16 cellular contexts compared by ENCODE assay signal in genomic region chr7:1550005-1550845, GRCh38. TPM values are rescaled to one million over a fixed set of nuclear protein-coding genes. Genes with fewer than 3 reads are reported as not detected.
DNase-seq lines count a peak whose midpoint lies in the region; ATAC-seq and TF ChIP-seq lines count a peak whose summit lies in the region.
"Had no signal": no experiment of that assay in that cellular context is flagged by ENCODE, and none has a peak within 500 bp of the region (broad histone marks: within the 10 kb centered on the region; RNA-seq: fewer than 3 reads in every experiment).

No MANE protein-coding gene starts in this region.

- peak overlapping the region in 1 of 2 experiments; percentile 43 for H3K4ac ChIP-seq in mesenchymal stem cell (ENCODE audit: low read depth in 1 of 2, low read length in 2 of 2)

- no peak overlapping the region for H3K27ac ChIP-seq in SK-N-SH (ENCODE audit: low read depth in 2 of 2, low read length in 1 of 2)
- H3K27ac ChIP-seq in HEK293 (ENCODE audit: extremely low read depth, low read depth, low read length), result no peak overlapping the region
- H3K27ac ChIP-seq in mesenchymal stem cell (ENCODE audit: low read length, poor library complexity, severe bottlenecking), result no peak overlapping the region
- H3K27ac ChIP-seq: 22Rv1, BLaER1 had no signal

- POLR2A ChIA-PET in SK-N-SH (lab: Yijun Ruan, JAX), result no interaction called here
- POLR2A ChIA-PET in HEK293 (lab: Yijun Ruan, JAX), result no interaction called here

- no peaks in the 10 kb centered on the region for H3K79me2 ChIP-seq in SK-N-SH (ENCODE audit: insufficient read depth)

- H3K18ac ChIP-seq in mesenchymal stem cell (ENCODE audit: low read depth in 1 of 2, low read length in 2 of 2), result no peak overlapping the region

- no peaks in the 10 kb centered on the region for H3K27me3 ChIP-seq in SK-N-SH (ENCODE audit: insufficient read depth)
- peaks cover 4% of the 10 kb centered on the region; the same call in 1 of the 2 replicates for H3K27me3 ChIP-seq in BE2C
- peaks cover 0 to 4% of the 10 kb centered on the region in 2 experiments for H3K27me3 ChIP-seq in mesenchymal stem cell (ENCODE audit: control insufficient read depth in 1 of 2, insufficient read depth in 1 of 2, low read length in 2 of 2)
- H3K27me3 ChIP-seq: BLaER1 had no signal

- H3K9ac ChIP-seq in SK-N-SH, result no peak overlapping the region
- H3K9ac ChIP-seq in mesenchymal stem cell (ENCODE audit: low read length), result no peak overlapping the region
- H3K9ac ChIP-seq: BLaER1 had no signal

- no peak overlapping the region for H2AK5ac ChIP-seq in mesenchymal stem cell (ENCODE audit: low read length, severe bottlenecking)

- no peak for TF ChIP-seq RAD21 in SK-N-SH (IDR thresholded peaks at IDR 0.05; ENCODE audit: low read length)

- H2BK5ac ChIP-seq in mesenchymal stem cell (ENCODE audit: low read depth, low read length, poor library complexity, severe bottlenecking), result no peak overlapping the region

- H3K4me2 ChIP-seq in SK-N-SH, result no peak overlapping the region
- H3K4me2 ChIP-seq in mesenchymal stem cell (ENCODE audit: low read length, poor library complexity, severe bottlenecking), result no peak overlapping the region
- H3K4me2 ChIP-seq: BLaER1 had no signal

- DNase-seq in SK-N-SH (peak; percentile 40), BE2C (peak; percentile 10), mesenchymal stem cell (peak; percentile 4), NCI-H2196 (lab: John Stamatoyannopoulos, UW; ENCODE audit: unreplicated experiment) (no peak), C1 segment of cervical spinal cord (lab: John Stamatoyannopoulos, UW) (no peak)
- DNase-seq: Calu3; CD4-positive, alpha-beta T cell; DMS 273 treated with DMSO at 0.1 percent for 48 hours; GOT3; IMR-90 had no signal

- H3K79me1 ChIP-seq in mesenchymal stem cell (replicated peaks; ENCODE audit: low read length, poor library complexity, severe bottlenecking), result no peaks in the 10 kb centered on the region

- H3K9me3 ChIP-seq in SK-N-SH, result no peaks in the 10 kb centered on the region
- H3K9me3 ChIP-seq in BE2C, result no peaks in the 10 kb centered on the region
- H3K9me3 ChIP-seq in HEK293 (ENCODE audit: control insufficient read depth, insufficient read depth, low read depth, low read length), result no peaks in the 10 kb centered on the region
- H3K9me3 ChIP-seq in mesenchymal stem cell (ENCODE audit: control insufficient read depth, low read length), result no peaks in the 10 kb centered on the region
- H3K9me3 ChIP-seq: BLaER1 had no signal

- H4K20me1 ChIP-seq in SK-N-SH (ENCODE audit: insufficient read depth), result no peaks in the 10 kb centered on the region

- peaks cover 12% of the 10 kb centered on the region for H3F3A ChIP-seq in SK-N-SH (replicated peaks; ENCODE audit: insufficient read depth)

- ATAC-seq in SK-N-SH treated with all-trans-retinoic acid at 6 μM for 48 hours (no peak), HG03442 (IDR thresholded peaks at IDR 0.05; ENCODE audit: unreplicated experiment) (no peak)
- ATAC-seq: HCT116 had no signal

- H3K14ac ChIP-seq in mesenchymal stem cell (ENCODE audit: low read length in 2 of 2), result no peak overlapping the region

- CTCF ChIA-PET in SK-N-SH (lab: Yijun Ruan, JAX) (no interaction called here), HEK293 (lab: Yijun Ruan, JAX) (no interaction called here)

- no peak overlapping the region for H2BK120ac ChIP-seq in mesenchymal stem cell (ENCODE audit: low read depth, low read length)

- no peaks in the 10 kb centered on the region for H3K9me2 ChIP-seq in SK-N-SH

- H3K4me3 ChIP-seq in SK-N-SH (ENCODE audit: low read depth in 2 of 2, low read length in 1 of 2) (no peak overlapping the region), BE2C (ENCODE audit: low read depth, low read length) (no peak overlapping the region), HEK293 (ENCODE audit: low read depth, low read length) (no peak overlapping the region), mesenchymal stem cell (ENCODE audit: insufficient read depth in 1 of 2, low read depth in 1 of 2, low read length in 2 of 2) (no peak overlapping the region)
- H3K4me3 ChIP-seq: BLaER1 had no signal

- 93% methylated on average over 14 of the region's 42 CpGs for WGBS in SK-N-SH (ENCODE audit: low lambda C conversion rate)
- 92% methylated on average over 42 of the region's 42 CpGs for WGBS in mesenchymal stem cell

- no peaks in the 10 kb centered on the region for H3K36me3 ChIP-seq in SK-N-SH (replicated peaks in 1 of 2; ENCODE audit: control insufficient read depth in 1 of 2, insufficient read depth in 2 of 2, low read length in 1 of 2)
- no peaks in the 10 kb centered on the region for H3K36me3 ChIP-seq in BE2C
- H3K36me3 ChIP-seq in HEK293 (ENCODE audit: control insufficient read depth in 2 of 2, insufficient read depth in 1 of 2, low read length in 2 of 2), result no peaks in the 10 kb centered on the region
- H3K36me3 ChIP-seq in mesenchymal stem cell (ENCODE audit: control insufficient read depth in 1 of 2, insufficient read depth in 2 of 2, low read depth in 1 of 2, low read length in 2 of 2), result peaks cover 0 to 56% of the 10 kb centered on the region in 2 experiments
- H3K36me3 ChIP-seq: BLaER1 had no signal

- no peak for TF ChIP-seq CTCF in SK-N-SH (IDR thresholded peaks at IDR 0.05)
- TF ChIP-seq CTCF in BE2C (IDR thresholded peaks at IDR 0.05; ENCODE audit: low read depth, low read length), result no peak
- no peak for TF ChIP-seq CTCF in HEK293 (tag by site-specific recombination; IDR thresholded peaks at IDR 0.05)

- peak overlapping the region; percentile 32 for H4K8ac ChIP-seq in mesenchymal stem cell (ENCODE audit: low read length)

- H2AFZ ChIP-seq in SK-N-SH (ENCODE audit: low read depth), result no peak overlapping the region
- no peak overlapping the region for H2AFZ ChIP-seq in mesenchymal stem cell (ENCODE audit: low read depth, low read length)

- H3K23ac ChIP-seq in mesenchymal stem cell (ENCODE audit: low read length in 2 of 2), result no peak overlapping the region

- H2BK12ac ChIP-seq in mesenchymal stem cell (ENCODE audit: low read length in 2 of 2), result no peak overlapping the region

- TF ChIP-seq EP300 in SK-N-SH (IDR thresholded peaks at IDR 0.05; ENCODE audit: borderline replicate concordance in 1 of 2, low read depth in 1 of 2, low read length in 1 of 2), result no peak

- no peak overlapping the region for H2BK15ac ChIP-seq in mesenchymal stem cell (ENCODE audit: low read depth, poor library complexity, severe bottlenecking)

- H4K91ac ChIP-seq in mesenchymal stem cell (ENCODE audit: low read length), result peak overlapping the region; percentile 47

- peaks cover 2 to 3% of the 10 kb centered on the region in 2 experiments; a peak in 3 of 4 replicates for H3K4me1 ChIP-seq in SK-N-SH (ENCODE audit: control insufficient read depth in 1 of 2, insufficient read depth in 2 of 2, low read depth in 1 of 2, low read length in 1 of 2)
- peaks cover 2% of the 10 kb centered on the region; the same call in 1 of the 2 replicates for H3K4me1 ChIP-seq in BE2C
- H3K4me1 ChIP-seq in HEK293 (ENCODE audit: control insufficient read depth, insufficient read depth, low read length), result no peaks in the 10 kb centered on the region
- peaks cover 15% of the 10 kb centered on the region for H3K4me1 ChIP-seq in mesenchymal stem cell (ENCODE audit: control insufficient read depth, insufficient read depth, low read depth, low read length)

TF ChIP-seq in SK-N-SH, 30 proteins besides CTCF, POLR2A, EP300 and RAD21 (continues in another document):
- no peak for TF ChIP-seq GABPA (IDR thresholded peaks at IDR 0.05; ENCODE audit: low read depth)
- no peak for TF ChIP-seq ELF1 (IDR thresholded peaks at IDR 0.05)
- no peak for TF ChIP-seq TAF1 (IDR thresholded peaks at IDR 0.05; ENCODE audit: borderline replicate concordance, low read depth, low read length)
- TF ChIP-seq MXI1 (IDR thresholded peaks at IDR 0.05; ENCODE audit: low read depth, low read length), result no peak

TF ChIP-seq in SK-N-SH treated with all-trans-retinoic acid at 6 μM for 48 hours, 23 proteins besides CTCF, POLR2A, EP300 and RAD21 (continues in another document):
- no peak for TF ChIP-seq ZC3H10 (CRISPR knock-in tag; IDR thresholded peaks at IDR 0.05)
- no peak for TF ChIP-seq GLIS3 (CRISPR knock-in tag; IDR thresholded peaks at IDR 0.05)
- no peak for TF ChIP-seq ARNTL (CRISPR knock-in tag; IDR thresholded peaks at IDR 0.05; ENCODE audit: borderline replicate concordance, low read depth)
- TF ChIP-seq OSR1 (CRISPR knock-in tag; IDR thresholded peaks at IDR 0.05), result no peak
- no peak for TF ChIP-seq CSDC2 (CRISPR knock-in tag; IDR thresholded peaks at IDR 0.05)
- TF ChIP-seq TCF4 (CRISPR knock-in tag; IDR thresholded peaks at IDR 0.05; ENCODE audit: borderline replicate concordance), result no peak

TF ChIP-seq in HEK293, 187 proteins besides CTCF, POLR2A, EP300 and RAD21:
- peak; percentile 55 for TF ChIP-seq ZIC2 (tag by site-specific recombination; IDR thresholded peaks at IDR 0.05)
- TF ChIP-seq WT1 (tag by site-specific recombination; IDR thresholded peaks at IDR 0.05), result no peak

RNA-seq across cellular contexts. Expression of gene TMEM184A, which starts 5.8 kb away (rescaled TPM):
- polyA plus RNA-seq in SK-N-SH (2012; rRNA removed), result 1.5 and 1.8 TPM in 2 replicates
- 0.43 and 0.46 TPM in 2 replicates for polyA plus RNA-seq in SK-N-SH (2012; cell fraction: cytosol; rRNA removed)
- polyA plus RNA-seq in SK-N-SH (2012; cell fraction: nucleus; rRNA removed), result 6.5 and 6.7 TPM in 2 replicates
- 0.59 TPM for polyA plus RNA-seq in BE2C (2012; ENCODE audit: insufficient read depth, insufficient read length, low read depth)
- 0.39 TPM for polyA plus RNA-seq in mesenchymal stem cell (2013, experiment 1 of 2)
- polyA plus RNA-seq in mesenchymal stem cell (2013, experiment 2 of 2), result 0.45 TPM

RNA-seq across cellular contexts. Expression of gene PSMG3, which starts 19.6 kb away (rescaled TPM):
- 106 and 109 TPM in 2 replicates for polyA plus RNA-seq in SK-N-SH (2012; rRNA removed)
- 71.7 and 94.8 TPM in 2 replicates for polyA plus RNA-seq in SK-N-SH (2012; cell fraction: cytosol; rRNA removed)
- polyA plus RNA-seq in SK-N-SH (2012; cell fraction: nucleus; rRNA removed), result 82.8 and 87.7 TPM in 2 replicates
- polyA plus RNA-seq in BE2C (2012; ENCODE audit: insufficient read depth, insufficient read length, low read depth), result 179 TPM
- polyA plus RNA-seq in mesenchymal stem cell (2013, experiment 1 of 2), result 7.3 TPM
- polyA plus RNA-seq in mesenchymal stem cell (2013, experiment 2 of 2), result 8.7 TPM

RNA-seq across cellular contexts. Expression of gene MAFK, which starts 19.7 kb away (rescaled TPM):
- polyA plus RNA-seq in SK-N-SH (2012; rRNA removed), result 33.0 and 33.2 TPM in 2 replicates
- 8.3 and 12.2 TPM in 2 replicates for polyA plus RNA-seq in SK-N-SH (2012; cell fraction: cytosol; rRNA removed)
- 240 and 252 TPM in 2 replicates for polyA plus RNA-seq in SK-N-SH (2012; cell fraction: nucleus; rRNA removed)
- 1.6 TPM for polyA plus RNA-seq in BE2C (2012; ENCODE audit: insufficient read depth, insufficient read length, low read depth)
- 12.8 TPM for polyA plus RNA-seq in mesenchymal stem cell (2013, experiment 1 of 2)
- polyA plus RNA-seq in mesenchymal stem cell (2013, experiment 2 of 2), result 12.8 TPM

RNA-seq across cellular contexts. Expression of gene INTS1, which starts 46.0 kb away (rescaled TPM):
- polyA plus RNA-seq in SK-N-SH (2012; rRNA removed), result 35.7 and 48.1 TPM in 2 replicates
- 12.0 and 22.3 TPM in 2 replicates for polyA plus RNA-seq in SK-N-SH (2012; cell fraction: cytosol; rRNA removed)
- 148 and 184 TPM in 2 replicates for polyA plus RNA-seq in SK-N-SH (2012; cell fraction: nucleus; rRNA removed)
- polyA plus RNA-seq in BE2C (2012; ENCODE audit: insufficient read depth, insufficient read length, low read depth), result 280 TPM
- 23.4 TPM for polyA plus RNA-seq in mesenchymal stem cell (2013, experiment 1 of 2)
- polyA plus RNA-seq in mesenchymal stem cell (2013, experiment 2 of 2), result 22.7 TPM

Comparison
In these comparisons a context has a peak if more than half of its experiments do, and no peak if none do; other contexts are left out.
1. DNase-seq: peak in SK-N-SH (single experiment), BE2C (single experiment) and mesenchymal stem cell (single experiment); none in NCI-H2196 (single experiment) and C1 segment of cervical spinal cord (0 of 14).